In the genomic region with DNA sequence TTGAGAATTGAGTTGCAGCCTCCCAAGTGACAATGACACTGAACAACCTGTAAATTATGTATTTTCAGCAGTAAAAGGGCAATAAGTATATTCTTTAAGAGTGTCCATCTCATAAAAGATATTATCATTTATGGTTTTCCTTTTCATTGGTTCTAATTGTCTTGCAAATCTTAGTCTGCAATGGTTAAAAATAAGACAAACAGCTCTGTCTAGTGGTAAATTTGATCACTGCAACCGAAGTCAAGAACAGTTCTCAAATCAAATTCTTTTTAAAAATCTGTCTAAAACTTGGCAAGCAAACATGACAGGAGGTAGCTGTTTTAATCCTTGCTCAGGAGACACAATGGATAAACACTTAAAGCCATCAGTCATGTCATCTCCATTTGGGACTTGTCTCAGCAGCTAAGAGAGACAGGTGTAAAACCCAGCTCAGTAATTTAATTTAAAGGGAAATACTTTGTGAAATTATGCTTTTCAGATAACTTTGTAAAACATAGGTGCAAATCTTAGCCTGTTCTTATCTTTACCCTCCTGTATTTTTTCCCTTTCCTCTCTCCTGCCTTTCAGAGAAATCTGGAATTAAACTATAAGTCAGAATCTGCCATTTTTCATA, we compare ENCODE assay signal across 10 cellular contexts.
DNase-seq lines count a peak whose midpoint lies in the region; ATAC-seq, FAIRE-seq and TF ChIP-seq lines count a peak whose summit lies in the region.
"Had no signal": no experiment of that assay in that cellular context is flagged by ENCODE, and none has a peak within 500 bp of the region (broad histone marks: within the 10 kb centered on the region; RNA-seq: fewer than 3 reads in every experiment).

No MANE protein-coding gene starts in this region.

- no peak overlapping the region for H2AFZ ChIP-seq in MM.1S (ENCODE audit: low read length)

- H3K4me3 Mint-ChIP-seq in mesothelial cell of epicardium = no peak overlapping the region
- H3K4me3 Mint-ChIP-seq: IgD-negative memory B cell, memory B cell had no signal

- DNase-seq in MM.1S (peak; percentile 46), brain microvascular endothelial cell (peak; percentile 31), mesothelial cell of epicardium (ENCODE audit: low spot score in 2 of 2, unreplicated experiment in 2 of 2) (no peak), ACHN (no peak), substantia nigra (lab: John Stamatoyannopoulos, UW) (no peak)
- no peak for DNase-seq in activated CD4-positive, alpha-beta T cell treated with anti-CD3 and anti-CD28 coated beads for 4 hours

- peak; percentile 74 for TF ChIP-seq CTCF in MM.1S (IDR thresholded peaks at IDR 0.05; ENCODE audit: low read length)
- peak; percentile 50 for TF ChIP-seq CTCF in brain microvascular endothelial cell (IDR thresholded peaks at IDR 0.05; ENCODE audit: low read depth, low read length, missing control alignments)
- TF ChIP-seq CTCF in mesothelial cell of epicardium (IDR thresholded peaks at IDR 0.05; ENCODE audit: unreplicated experiment) = peak; percentile 37

- in situ Hi-C loops in brain microvascular endothelial cell (cut with HindIII; ENCODE audit: low pct_ligation_motif_present, low sequenced_read_pairs) (no loop called here), ACHN (cut with HindIII; ENCODE audit: low pct_ligation_motif_present, low pct_unique_long_range_greater_than_20kb, low sequenced_read_pairs) (no loop called here)

- H3K27ac Mint-ChIP-seq in mesothelial cell of epicardium = no peak overlapping the region
- H3K27ac Mint-ChIP-seq: IgD-negative memory B cell, memory B cell had no signal

- no peak overlapping the region for H3K4me2 ChIP-seq in MM.1S (ENCODE audit: low read depth, low read length)

- H3K27ac ChIP-seq in MM.1S (ENCODE audit: low read length) = no peak overlapping the region
- H3K27ac ChIP-seq in brain microvascular endothelial cell = no peak overlapping the region
- no peak overlapping the region for H3K27ac ChIP-seq in substantia nigra (ENCODE audit: low read depth, low read length, poor library complexity, severe bottlenecking)

- H3K27me3 ChIP-seq in MM.1S (replicated peaks; ENCODE audit: insufficient read depth, low read length) = no peaks in the 10 kb centered on the region
- H3K27me3 ChIP-seq in brain microvascular endothelial cell (replicated peaks) = no peaks in the 10 kb centered on the region

- no peaks in the 10 kb centered on the region for H4K20me1 ChIP-seq in MM.1S (ENCODE audit: insufficient read depth, low read length)

- no peaks in the 10 kb centered on the region for H3K27me3 Mint-ChIP-seq in mesothelial cell of epicardium (ENCODE audit: low read depth)
- H3K27me3 Mint-ChIP-seq: IgD-negative memory B cell had no signal

- H3K9me3 Mint-ChIP-seq in mesothelial cell of epicardium = peaks cover 8% of the 10 kb centered on the region
- H3K9me3 Mint-ChIP-seq: memory B cell had no signal

- peaks cover 13% of the 10 kb centered on the region for H3K4me1 Mint-ChIP-seq in mesothelial cell of epicardium
- H3K4me1 Mint-ChIP-seq: memory B cell had no signal

- H3K4me1 ChIP-seq in MM.1S (ENCODE audit: low read length) = peaks cover 31% of the 10 kb centered on the region

- no peaks in the 10 kb centered on the region for H3K79me2 ChIP-seq in MM.1S (ENCODE audit: low read length)

- H3K9me2 ChIP-seq in MM.1S (replicated peaks; ENCODE audit: insufficient read depth, low read length) = no peaks in the 10 kb centered on the region

- no peaks in the 10 kb centered on the region for H3K9me3 ChIP-seq in MM.1S (replicated peaks; ENCODE audit: insufficient read depth, low read length)

- H3K36me3 Mint-ChIP-seq in mesothelial cell of epicardium = no peaks in the 10 kb centered on the region
- H3K36me3 Mint-ChIP-seq: IgD-negative memory B cell, memory B cell had no signal

- H3K4me3 ChIP-seq in MM.1S (ENCODE audit: low read length) (no peak overlapping the region), brain microvascular endothelial cell (ENCODE audit: low read depth, low read length) (no peak overlapping the region)

- no peak overlapping the region for H3K9ac ChIP-seq in MM.1S (ENCODE audit: low read length)

- 0 out of 2 replicates have a peak, but pooled peaks cover 5% of the 10 kb centered on the region for H3F3A ChIP-seq in MM.1S (ENCODE audit: insufficient read depth, low read length)

- H3K36me3 ChIP-seq in MM.1S (replicated peaks; ENCODE audit: insufficient read depth, low read length) (no peaks in the 10 kb centered on the region), brain microvascular endothelial cell (replicated peaks) (no peaks in the 10 kb centered on the region)

- no peak for ATAC-seq in HG02798 (IDR thresholded peaks at IDR 0.05; ENCODE audit: poor library complexity, unreplicated experiment)

- FAIRE-seq in G401.6 (lab: Jason Lieb, UNC) = peak; percentile 82

Comparison
In these comparisons a context has a peak if more than half of its experiments do, and no peak if none do; other contexts are left out.
1. DNase-seq: peak in MM.1S (single experiment) and brain microvascular endothelial cell (single experiment); none in mesothelial cell of epicardium (0 of 2), ACHN (single experiment), substantia nigra (0 of 49) and activated CD4-positive, alpha-beta T cell treated with anti-CD3 and anti-CD28 coated beads for 4 hours (0 of 2).
2. Peak in every context shown above with its lines, with median percentiles within 50 percentile points of each other: CTCF ChIP-seq.